Comparison of ENCODE assay signal across 1 cellular context in the genomic region with DNA sequence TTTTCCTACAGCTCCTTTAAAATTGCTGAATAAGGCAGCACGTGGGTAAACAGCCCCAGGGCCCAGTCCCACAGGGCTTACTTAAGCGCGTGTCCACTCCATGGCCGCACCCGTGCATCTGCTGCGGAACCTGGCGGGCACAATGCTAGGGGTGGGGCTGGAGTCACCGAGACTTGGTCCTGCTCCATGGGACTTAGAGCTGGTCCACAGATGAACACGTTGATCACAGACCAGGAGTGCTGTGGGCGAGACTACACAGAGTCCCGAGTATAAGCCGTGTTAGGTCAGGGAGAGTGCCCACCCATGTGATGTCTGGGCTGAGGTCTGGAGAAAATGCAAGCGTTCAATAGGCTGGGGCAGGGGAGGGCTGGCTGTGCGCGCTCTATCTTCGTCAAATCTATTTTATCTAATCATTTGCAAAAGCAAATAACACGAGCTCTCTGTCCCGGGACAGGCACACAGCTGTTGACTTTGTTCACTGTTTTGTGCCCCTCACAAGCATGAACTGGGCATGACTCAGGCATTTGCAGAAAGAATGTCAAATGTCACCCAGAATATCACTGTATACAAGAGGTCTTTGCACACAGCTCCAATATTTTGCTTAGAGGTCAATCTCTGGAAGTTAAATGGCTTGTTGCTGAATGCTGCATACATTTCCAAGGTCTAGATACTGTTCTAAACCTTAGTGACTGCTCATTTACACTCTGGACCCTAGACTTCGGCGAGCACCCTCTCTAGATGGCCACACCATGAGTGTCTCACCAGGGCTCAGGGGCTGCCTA.
TF ChIP-seq lines count a peak whose summit lies in the region.

No MANE protein-coding gene starts in this region.

TF ChIP-seq in HepG2, 621 proteins besides CTCF, POLR2A, EP300 and RAD21 (continued from another document and continues in another):
- TF ChIP-seq, protein P1, sequence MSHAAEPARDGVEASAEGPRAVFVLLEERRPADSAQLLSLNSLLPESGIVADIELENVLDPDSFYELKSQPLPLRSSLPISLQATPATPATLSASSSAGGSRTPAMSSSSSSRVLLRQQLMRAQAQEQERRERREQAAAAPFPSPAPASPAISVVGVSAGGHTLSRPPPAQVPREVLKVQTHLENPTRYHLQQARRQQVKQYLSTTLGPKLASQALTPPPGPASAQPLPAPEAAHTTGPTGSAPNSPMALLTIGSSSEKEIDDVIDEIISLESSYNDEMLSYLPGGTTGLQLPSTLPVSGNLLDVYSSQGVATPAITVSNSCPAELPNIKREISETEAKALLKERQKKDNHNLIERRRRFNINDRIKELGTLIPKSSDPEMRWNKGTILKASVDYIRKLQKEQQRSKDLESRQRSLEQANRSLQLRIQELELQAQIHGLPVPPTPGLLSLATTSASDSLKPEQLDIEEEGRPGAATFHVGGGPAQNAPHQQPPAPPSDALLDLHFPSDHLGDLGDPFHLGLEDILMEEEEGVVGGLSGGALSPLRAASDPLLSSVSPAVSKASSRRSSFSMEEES (CRISPR knock-in tag; IDR thresholded peaks at IDR 0.05): peak; percentile 76
- TF ChIP-seq ZNF556 (CRISPR knock-in tag; IDR thresholded peaks at IDR 0.05; ENCODE audit: borderline replicate concordance): peak; percentile 62; the same call in 1 of the 2 replicates
- no peak for TF ChIP-seq FLYWCH1 (CRISPR knock-in tag; IDR thresholded peaks at IDR 0.05)
- TF ChIP-seq, protein P2, sequence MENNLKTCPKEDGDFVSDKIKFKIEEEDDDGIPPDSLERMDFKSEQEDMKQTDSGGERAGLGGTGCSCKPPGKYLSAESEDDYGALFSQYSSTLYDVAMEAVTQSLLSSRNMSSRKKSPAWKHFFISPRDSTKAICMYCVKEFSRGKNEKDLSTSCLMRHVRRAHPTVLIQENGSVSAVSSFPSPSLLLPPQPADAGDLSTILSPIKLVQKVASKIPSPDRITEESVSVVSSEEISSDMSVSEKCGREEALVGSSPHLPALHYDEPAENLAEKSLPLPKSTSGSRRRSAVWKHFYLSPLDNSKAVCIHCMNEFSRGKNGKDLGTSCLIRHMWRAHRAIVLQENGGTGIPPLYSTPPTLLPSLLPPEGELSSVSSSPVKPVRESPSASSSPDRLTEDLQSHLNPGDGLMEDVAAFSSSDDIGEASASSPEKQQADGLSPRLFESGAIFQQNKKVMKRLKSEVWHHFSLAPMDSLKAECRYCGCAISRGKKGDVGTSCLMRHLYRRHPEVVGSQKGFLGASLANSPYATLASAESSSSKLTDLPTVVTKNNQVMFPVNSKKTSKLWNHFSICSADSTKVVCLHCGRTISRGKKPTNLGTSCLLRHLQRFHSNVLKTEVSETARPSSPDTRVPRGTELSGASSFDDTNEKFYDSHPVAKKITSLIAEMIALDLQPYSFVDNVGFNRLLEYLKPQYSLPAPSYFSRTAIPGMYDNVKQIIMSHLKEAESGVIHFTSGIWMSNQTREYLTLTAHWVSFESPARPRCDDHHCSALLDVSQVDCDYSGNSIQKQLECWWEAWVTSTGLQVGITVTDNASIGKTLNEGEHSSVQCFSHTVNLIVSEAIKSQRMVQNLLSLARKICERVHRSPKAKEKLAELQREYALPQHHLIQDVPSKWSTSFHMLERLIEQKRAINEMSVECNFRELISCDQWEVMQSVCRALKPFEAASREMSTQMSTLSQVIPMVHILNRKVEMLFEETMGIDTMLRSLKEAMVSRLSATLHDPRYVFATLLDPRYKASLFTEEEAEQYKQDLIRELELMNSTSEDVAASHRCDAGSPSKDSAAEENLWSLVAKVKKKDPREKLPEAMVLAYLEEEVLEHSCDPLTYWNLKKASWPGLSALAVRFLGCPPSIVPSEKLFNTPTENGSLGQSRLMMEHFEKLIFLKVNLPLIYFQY (CRISPR knock-in tag; IDR thresholded peaks at IDR 0.05; ENCODE audit: borderline replicate concordance): peak; percentile 41; the same call in 1 of the 2 replicates
- TF ChIP-seq, protein P3, sequence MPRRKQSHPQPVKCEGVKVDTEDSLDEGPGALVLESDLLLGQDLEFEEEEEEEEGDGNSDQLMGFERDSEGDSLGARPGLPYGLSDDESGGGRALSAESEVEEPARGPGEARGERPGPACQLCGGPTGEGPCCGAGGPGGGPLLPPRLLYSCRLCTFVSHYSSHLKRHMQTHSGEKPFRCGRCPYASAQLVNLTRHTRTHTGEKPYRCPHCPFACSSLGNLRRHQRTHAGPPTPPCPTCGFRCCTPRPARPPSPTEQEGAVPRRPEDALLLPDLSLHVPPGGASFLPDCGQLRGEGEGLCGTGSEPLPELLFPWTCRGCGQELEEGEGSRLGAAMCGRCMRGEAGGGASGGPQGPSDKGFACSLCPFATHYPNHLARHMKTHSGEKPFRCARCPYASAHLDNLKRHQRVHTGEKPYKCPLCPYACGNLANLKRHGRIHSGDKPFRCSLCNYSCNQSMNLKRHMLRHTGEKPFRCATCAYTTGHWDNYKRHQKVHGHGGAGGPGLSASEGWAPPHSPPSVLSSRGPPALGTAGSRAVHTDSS (CRISPR knock-in tag; conservative IDR thresholded peaks at IDR 0.05): no peak
- TF ChIP-seq, protein P4, sequence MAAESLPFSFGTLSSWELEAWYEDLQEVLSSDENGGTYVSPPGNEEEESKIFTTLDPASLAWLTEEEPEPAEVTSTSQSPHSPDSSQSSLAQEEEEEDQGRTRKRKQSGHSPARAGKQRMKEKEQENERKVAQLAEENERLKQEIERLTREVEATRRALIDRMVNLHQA (CRISPR knock-in tag; IDR thresholded peaks at IDR 0.05): no peak
- peak; percentile 63; the same call in 1 of the 2 replicates for TF ChIP-seq ESRRA (CRISPR knock-in tag; IDR thresholded peaks at IDR 0.05; ENCODE audit: low read depth)
- no peak for TF ChIP-seq ZNF253 (CRISPR knock-in tag; IDR thresholded peaks at IDR 0.05; ENCODE audit: borderline replicate concordance)
- no peak for TF ChIP-seq TCF7L2 (IDR thresholded peaks at IDR 0.05; ENCODE audit: low read depth, low read length)
- TF ChIP-seq IKZF4 (CRISPR knock-in tag; IDR thresholded peaks at IDR 0.05; ENCODE audit: borderline replicate concordance, low read depth, not compliant biosample characterization): no peak
- no peak for TF ChIP-seq ZNF839 (CRISPR knock-in tag; IDR thresholded peaks at IDR 0.05; ENCODE audit: borderline replicate concordance)
- no peak for TF ChIP-seq SNAPC2 (CRISPR knock-in tag; IDR thresholded peaks at IDR 0.05)
- no peak for TF ChIP-seq ZNF816 (CRISPR knock-in tag; IDR thresholded peaks at IDR 0.05; ENCODE audit: borderline replicate concordance)
- TF ChIP-seq ARID2 (CRISPR knock-in tag; IDR thresholded peaks at IDR 0.05; ENCODE audit: borderline replicate concordance): no peak
- TF ChIP-seq, protein P5, sequence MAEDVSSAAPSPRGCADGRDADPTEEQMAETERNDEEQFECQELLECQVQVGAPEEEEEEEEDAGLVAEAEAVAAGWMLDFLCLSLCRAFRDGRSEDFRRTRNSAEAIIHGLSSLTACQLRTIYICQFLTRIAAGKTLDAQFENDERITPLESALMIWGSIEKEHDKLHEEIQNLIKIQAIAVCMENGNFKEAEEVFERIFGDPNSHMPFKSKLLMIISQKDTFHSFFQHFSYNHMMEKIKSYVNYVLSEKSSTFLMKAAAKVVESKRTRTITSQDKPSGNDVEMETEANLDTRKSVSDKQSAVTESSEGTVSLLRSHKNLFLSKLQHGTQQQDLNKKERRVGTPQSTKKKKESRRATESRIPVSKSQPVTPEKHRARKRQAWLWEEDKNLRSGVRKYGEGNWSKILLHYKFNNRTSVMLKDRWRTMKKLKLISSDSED (CRISPR knock-in tag; IDR thresholded peaks at IDR 0.05): no peak
- TF ChIP-seq TARDBP (CRISPR knock-in tag; IDR thresholded peaks at IDR 0.05): peak; percentile 63; the same call in 1 of the 2 replicates
- TF ChIP-seq MXI1 (IDR thresholded peaks at IDR 0.05; ENCODE audit: borderline replicate concordance, low read depth, low read length): no peak
- peak; percentile 41; the same call in 1 of the 2 replicates for TF ChIP-seq POLR2G (IDR thresholded peaks at IDR 0.05; ENCODE audit: low read depth, low read length)
- no peak for TF ChIP-seq PHF8 (CRISPR knock-in tag; IDR thresholded peaks at IDR 0.05)
- no peak for TF ChIP-seq NFKB2 (CRISPR knock-in tag; IDR thresholded peaks at IDR 0.05; ENCODE audit: borderline replicate concordance)
- TF ChIP-seq, protein P6, sequence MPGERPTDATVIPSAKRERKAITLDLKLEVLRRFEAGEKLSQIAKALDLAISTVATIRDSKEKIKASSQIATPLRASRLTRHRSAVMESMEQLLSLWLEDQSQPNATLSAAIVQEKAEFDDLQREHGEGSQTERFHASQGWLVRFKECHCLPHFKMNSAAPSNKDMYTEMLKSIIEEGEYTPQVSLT (CRISPR knock-in tag; IDR thresholded peaks at IDR 0.05; ENCODE audit: borderline replicate concordance, low read depth): no peak
- no peak for TF ChIP-seq ZNF30 (CRISPR knock-in tag; IDR thresholded peaks at IDR 0.05)
- no peak for TF ChIP-seq NCOA1 (CRISPR knock-in tag; IDR thresholded peaks at IDR 0.05)
- TF ChIP-seq, protein P7, sequence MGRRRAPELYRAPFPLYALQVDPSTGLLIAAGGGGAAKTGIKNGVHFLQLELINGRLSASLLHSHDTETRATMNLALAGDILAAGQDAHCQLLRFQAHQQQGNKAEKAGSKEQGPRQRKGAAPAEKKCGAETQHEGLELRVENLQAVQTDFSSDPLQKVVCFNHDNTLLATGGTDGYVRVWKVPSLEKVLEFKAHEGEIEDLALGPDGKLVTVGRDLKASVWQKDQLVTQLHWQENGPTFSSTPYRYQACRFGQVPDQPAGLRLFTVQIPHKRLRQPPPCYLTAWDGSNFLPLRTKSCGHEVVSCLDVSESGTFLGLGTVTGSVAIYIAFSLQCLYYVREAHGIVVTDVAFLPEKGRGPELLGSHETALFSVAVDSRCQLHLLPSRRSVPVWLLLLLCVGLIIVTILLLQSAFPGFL (CRISPR knock-in tag; IDR thresholded peaks at IDR 0.05): no peak
- TF ChIP-seq ZNF367 (CRISPR knock-in tag; IDR thresholded peaks at IDR 0.05; ENCODE audit: borderline replicate concordance): no peak
- TF ChIP-seq, protein P8, sequence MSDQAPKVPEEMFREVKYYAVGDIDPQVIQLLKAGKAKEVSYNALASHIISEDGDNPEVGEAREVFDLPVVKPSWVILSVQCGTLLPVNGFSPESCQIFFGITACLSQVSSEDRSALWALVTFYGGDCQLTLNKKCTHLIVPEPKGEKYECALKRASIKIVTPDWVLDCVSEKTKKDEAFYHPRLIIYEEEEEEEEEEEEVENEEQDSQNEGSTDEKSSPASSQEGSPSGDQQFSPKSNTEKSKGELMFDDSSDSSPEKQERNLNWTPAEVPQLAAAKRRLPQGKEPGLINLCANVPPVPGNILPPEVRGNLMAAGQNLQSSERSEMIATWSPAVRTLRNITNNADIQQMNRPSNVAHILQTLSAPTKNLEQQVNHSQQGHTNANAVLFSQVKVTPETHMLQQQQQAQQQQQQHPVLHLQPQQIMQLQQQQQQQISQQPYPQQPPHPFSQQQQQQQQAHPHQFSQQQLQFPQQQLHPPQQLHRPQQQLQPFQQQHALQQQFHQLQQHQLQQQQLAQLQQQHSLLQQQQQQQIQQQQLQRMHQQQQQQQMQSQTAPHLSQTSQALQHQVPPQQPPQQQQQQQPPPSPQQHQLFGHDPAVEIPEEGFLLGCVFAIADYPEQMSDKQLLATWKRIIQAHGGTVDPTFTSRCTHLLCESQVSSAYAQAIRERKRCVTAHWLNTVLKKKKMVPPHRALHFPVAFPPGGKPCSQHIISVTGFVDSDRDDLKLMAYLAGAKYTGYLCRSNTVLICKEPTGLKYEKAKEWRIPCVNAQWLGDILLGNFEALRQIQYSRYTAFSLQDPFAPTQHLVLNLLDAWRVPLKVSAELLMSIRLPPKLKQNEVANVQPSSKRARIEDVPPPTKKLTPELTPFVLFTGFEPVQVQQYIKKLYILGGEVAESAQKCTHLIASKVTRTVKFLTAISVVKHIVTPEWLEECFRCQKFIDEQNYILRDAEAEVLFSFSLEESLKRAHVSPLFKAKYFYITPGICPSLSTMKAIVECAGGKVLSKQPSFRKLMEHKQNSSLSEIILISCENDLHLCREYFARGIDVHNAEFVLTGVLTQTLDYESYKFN (CRISPR knock-in tag; conservative IDR thresholded peaks at IDR 0.05): peak; percentile 70
- TF ChIP-seq, protein P9, sequence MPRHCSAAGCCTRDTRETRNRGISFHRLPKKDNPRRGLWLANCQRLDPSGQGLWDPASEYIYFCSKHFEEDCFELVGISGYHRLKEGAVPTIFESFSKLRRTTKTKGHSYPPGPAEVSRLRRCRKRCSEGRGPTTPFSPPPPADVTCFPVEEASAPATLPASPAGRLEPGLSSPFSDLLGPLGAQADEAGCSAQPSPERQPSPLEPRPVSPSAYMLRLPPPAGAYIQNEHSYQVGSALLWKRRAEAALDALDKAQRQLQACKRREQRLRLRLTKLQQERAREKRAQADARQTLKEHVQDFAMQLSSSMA (CRISPR knock-in tag; IDR thresholded peaks at IDR 0.05): no peak
- TF ChIP-seq ZNF775 (CRISPR knock-in tag; IDR thresholded peaks at IDR 0.05; ENCODE audit: borderline replicate concordance): no peak
- TF ChIP-seq RARA (CRISPR knock-in tag; IDR thresholded peaks at IDR 0.05): peak; percentile 70
- no peak for TF ChIP-seq NFIC (IDR thresholded peaks at IDR 0.05; ENCODE audit: low read length)
- TF ChIP-seq, protein P10, sequence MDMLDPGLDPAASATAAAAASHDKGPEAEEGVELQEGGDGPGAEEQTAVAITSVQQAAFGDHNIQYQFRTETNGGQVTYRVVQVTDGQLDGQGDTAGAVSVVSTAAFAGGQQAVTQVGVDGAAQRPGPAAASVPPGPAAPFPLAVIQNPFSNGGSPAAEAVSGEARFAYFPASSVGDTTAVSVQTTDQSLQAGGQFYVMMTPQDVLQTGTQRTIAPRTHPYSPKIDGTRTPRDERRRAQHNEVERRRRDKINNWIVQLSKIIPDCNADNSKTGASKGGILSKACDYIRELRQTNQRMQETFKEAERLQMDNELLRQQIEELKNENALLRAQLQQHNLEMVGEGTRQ (IDR thresholded peaks at IDR 0.05; ENCODE audit: low read depth, low read length): no peak
- TF ChIP-seq, protein P10 (CRISPR knock-in tag; IDR thresholded peaks at IDR 0.05; ENCODE audit: borderline replicate concordance): 0 out of 2 replicates have a peak, but pooled peaks have one; percentile 23
- no peak; the same call in 1 of the 2 replicates for TF ChIP-seq HNF4G (IDR thresholded peaks at IDR 0.05; ENCODE audit: borderline replicate concordance, low read depth, low read length)
- no peak for TF ChIP-seq HNF4G (CRISPR knock-in tag; IDR thresholded peaks at IDR 0.05; ENCODE audit: borderline replicate concordance, low read depth)
- 0 out of 2 replicates have a peak, but pooled peaks have one; percentile 55 for TF ChIP-seq ZNF232 (CRISPR knock-in tag; IDR thresholded peaks at IDR 0.05; ENCODE audit: borderline replicate concordance)
- TF ChIP-seq, protein P11, sequence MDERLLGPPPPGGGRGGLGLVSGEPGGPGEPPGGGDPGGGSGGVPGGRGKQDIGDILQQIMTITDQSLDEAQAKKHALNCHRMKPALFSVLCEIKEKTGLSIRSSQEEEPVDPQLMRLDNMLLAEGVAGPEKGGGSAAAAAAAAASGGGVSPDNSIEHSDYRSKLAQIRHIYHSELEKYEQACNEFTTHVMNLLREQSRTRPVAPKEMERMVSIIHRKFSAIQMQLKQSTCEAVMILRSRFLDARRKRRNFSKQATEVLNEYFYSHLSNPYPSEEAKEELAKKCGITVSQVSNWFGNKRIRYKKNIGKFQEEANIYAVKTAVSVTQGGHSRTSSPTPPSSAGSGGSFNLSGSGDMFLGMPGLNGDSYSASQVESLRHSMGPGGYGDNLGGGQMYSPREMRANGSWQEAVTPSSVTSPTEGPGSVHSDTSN (CRISPR knock-in tag; IDR thresholded peaks at IDR 0.05): no peak
- TF ChIP-seq PITX1 (CRISPR knock-in tag; IDR thresholded peaks at IDR 0.05): peak; percentile 46
